In genomic region chr12:32868885-32869284, GRCh38 we compare ENCODE assay signal across 26 cellular contexts. TPM values are rescaled to one million over a fixed set of nuclear protein-coding genes. Genes with fewer than 3 reads are reported as not detected.
DNase-seq lines count a peak whose midpoint lies in the region; ATAC-seq and TF ChIP-seq lines count a peak whose summit lies in the region.
"Had no signal": no experiment of that assay in that cellular context is flagged by ENCODE, and none has a peak within 500 bp of the region (broad histone marks: within the 10 kb centered on the region; RNA-seq: fewer than 3 reads in every experiment).

No MANE protein-coding gene starts in this region.

- H3K4me1 Mint-ChIP-seq in WTC11: peaks cover 2% of the 10 kb centered on the region
- H3K4me1 Mint-ChIP-seq: CD14-positive monocyte; CD8-positive, alpha-beta memory T cell had no signal

- CTCF ChIA-PET in WTC11 (lab: Charles Lee): no interaction called here

- H3K4me3 ChIP-seq in cardiac muscle cell: no peak overlapping the region
- H3K4me3 ChIP-seq: SJCRH30 had no signal

- intact Hi-C loops in cardiac septum (cut with DNase I): no loop called here

- TF ChIP-seq CTCF in cardiac muscle cell (IDR thresholded peaks at IDR 0.05; ENCODE audit: low read depth, low read length) (no peak), WTC11 (IDR thresholded peaks at IDR 0.05) (no peak), omental fat pad (IDR thresholded peaks at IDR 0.05) (no peak)

- H3K27ac Mint-ChIP-seq in WTC11: peak overlapping the region; percentile 79; the same call in 1 of the 2 replicates
- H3K27ac Mint-ChIP-seq: CD8-positive, alpha-beta memory T cell had no signal

- no peak overlapping the region for H3K4me3 Mint-ChIP-seq in WTC11
- H3K4me3 Mint-ChIP-seq: CD14-positive monocyte; CD8-positive, alpha-beta memory T cell had no signal

- no peaks in the 10 kb centered on the region for H3K27me3 Mint-ChIP-seq in WTC11 (ENCODE audit: low read depth)

- H3K36me3 Mint-ChIP-seq in WTC11: peaks cover 21% of the 10 kb centered on the region
- H3K36me3 Mint-ChIP-seq: CD8-positive, alpha-beta memory T cell had no signal

- POLR2A ChIA-PET in WTC11 (lab: Charles Lee): interaction anchor here (0.6 kb wide), 1 partner anchor 25 kb away, joined by 7 read pairs; no protein-coding TSS in a partner anchor

- no peaks in the 10 kb centered on the region for H3K9me3 Mint-ChIP-seq in WTC11
- H3K9me3 Mint-ChIP-seq: CD8-positive, alpha-beta memory T cell had no signal

- ATAC-seq in WTC11: no peak
- ATAC-seq in omental fat pad (ENCODE audit: low FRiP score): no peak
- ATAC-seq: PC-3 had no signal

- peaks cover 17% of the 10 kb centered on the region for H3K4me1 ChIP-seq in cardiac muscle cell (ENCODE audit: low read depth)
- H3K4me1 ChIP-seq: BE2C, SJCRH30 had no signal

- H3K27ac ChIP-seq in cardiac muscle cell: peak overlapping the region; percentile 95
- H3K27ac ChIP-seq: 22Rv1, SJCRH30 had no signal

- H3K9me3 ChIP-seq in cardiac muscle cell (ENCODE audit: low read depth): no peaks in the 10 kb centered on the region
- H3K9me3 ChIP-seq: BE2C, SJCRH30 had no signal

- H3K36me3 ChIP-seq in cardiac muscle cell: peaks cover 82% of the 10 kb centered on the region
- H3K36me3 ChIP-seq: BE2C, SJCRH30 had no signal

- no peaks in the 10 kb centered on the region for H3K27me3 ChIP-seq in cardiac muscle cell
- H3K27me3 ChIP-seq: BE2C, SJCRH30 had no signal

- DNase-seq in cardiac muscle cell (ENCODE audit: low read depth in 1 of 2, low spot score in 1 of 2): no peak
- DNase-seq in cardiac septum (ENCODE audit: low spot score): no peak
- no peak for DNase-seq in WTC11 (ENCODE audit: low spot score)
- peak; percentile 46 for DNase-seq in kidney tubule cell (ENCODE audit: low spot score)
- no peak for DNase-seq in omental fat pad (ENCODE audit: low spot score)
- no peak for DNase-seq in effector CD4-positive, alpha-beta T cell
- DNase-seq in iPS-NIHi7 (ENCODE audit: extremely low spot score): no peak
- DNase-seq: ACHN; BE2C; Calu3; CD8-positive, alpha-beta memory T cell; DMS79 treated with DMSO at 0.1 percent for 48 hours; GF-D8; Karpas-422; NCI-H1092 treated with DMSO at 0.1 percent for 48 hours; NCI-H1436; NCI-H187 treated with DMSO at 0.1 percent for 48 hours; NCI-H2171 treated with DMSO at 0.1 percent for 48 hours; NCI-H446; NCI-H524 treated with DMSO at 0.1 percent for 48 hours; NCI-H82; NK-92 treated with Interleukin-12 subunit alpha and Interleukin-12 subunit beta, amount 100 ng/mL, for 24 hours; PC-3; SJCRH30 had no signal

TF ChIP-seq in WTC11, 78 proteins besides CTCF, POLR2A, EP300 and RAD21:
- no peak for TF ChIP-seq ATF1 (CRISPR knock-in tag; IDR thresholded peaks at IDR 0.05)
- TF ChIP-seq OVOL2 (CRISPR knock-in tag; IDR thresholded peaks at IDR 0.05; ENCODE audit: borderline replicate concordance): no peak
- TF ChIP-seq HMGA2 (CRISPR knock-in tag; IDR thresholded peaks at IDR 0.05): no peak
- TF ChIP-seq E2F5 (CRISPR knock-in tag; IDR thresholded peaks at IDR 0.05): no peak
- no peak for TF ChIP-seq FOXP1 (CRISPR knock-in tag; IDR thresholded peaks at IDR 0.05; ENCODE audit: borderline replicate concordance)
- TF ChIP-seq TEAD1 (CRISPR knock-in tag; IDR thresholded peaks at IDR 0.05): no peak
- no peak for TF ChIP-seq IRF2 (CRISPR knock-in tag; IDR thresholded peaks at IDR 0.05; ENCODE audit: borderline replicate concordance, low read depth)
- TF ChIP-seq SMAD4 (CRISPR knock-in tag; IDR thresholded peaks at IDR 0.05): no peak
- no peak for TF ChIP-seq ATF3 (CRISPR knock-in tag; conservative IDR thresholded peaks at IDR 0.05)
- no peak for TF ChIP-seq ATF2 (CRISPR knock-in tag; IDR thresholded peaks at IDR 0.05; ENCODE audit: borderline replicate concordance, low read depth)
- no peak for TF ChIP-seq PREB (CRISPR knock-in tag; IDR thresholded peaks at IDR 0.05; ENCODE audit: borderline replicate concordance)
- no peak for TF ChIP-seq ZNF219 (CRISPR knock-in tag; IDR thresholded peaks at IDR 0.05; ENCODE audit: borderline replicate concordance)
- TF ChIP-seq GTF2I (CRISPR knock-in tag; conservative IDR thresholded peaks at IDR 0.05): no peak
- no peak for TF ChIP-seq KAT7 (CRISPR knock-in tag; IDR thresholded peaks at IDR 0.05; ENCODE audit: borderline replicate concordance)

RNA-seq across cellular contexts. Expression of gene PKP2, which starts 27.7 kb away (rescaled TPM):
- 362 and 376 TPM in 2 replicates for total RNA-seq in cardiac muscle cell
- polyA plus RNA-seq in cardiac muscle cell: 363 and 451 TPM in 2 replicates
- total RNA-seq in cardiac septum: 463 TPM
- 21.7 to 22.0 TPM (median 21.9 TPM) in 3 replicates for total RNA-seq in WTC11 (2021)
- total RNA-seq in omental fat pad: 10 to 100 TPM in 3 of 4 donors, 1 to 10 TPM in 1; 3.9 to 24.8 (median 14.7) TPM

Comparison
In these comparisons a context has a peak if more than half of its experiments do, and no peak if none do; other contexts are left out.
1. RNA of gene PKP2, which starts 27.7 kb away (total RNA-seq): 463 TPM in cardiac septum (single experiment) and 362 to 376 TPM in cardiac muscle cell; 21.7 to 22.0 TPM in WTC11 and 3.9 to 24.8 TPM in omental fat pad; every median in the first group is over 10 times any median in the second.